In genomic region chr10:48282829-48283228, GRCh38 we compare ENCODE assay signal across 15 cellular contexts.
A peak's percentile ranks its signal among the peaks of the same experiment; 100 is the strongest.
DNase-seq lines count a peak whose midpoint lies in the region; ATAC-seq and FAIRE-seq lines count a peak whose summit lies in the region.
"Had no signal": no experiment of that assay in that cellular context is flagged by ENCODE, and none has a peak within 500 bp of the region (broad histone marks: within the 10 kb centered on the region; RNA-seq: fewer than 3 reads in every experiment).

No MANE protein-coding gene starts in this region.

- peak; percentile 89 for FAIRE-seq in GM19239 (lab: Jason Lieb, UNC)
- FAIRE-seq: A549 had no signal

- ATAC-seq in HG02588 (IDR thresholded peaks at IDR 0.05; ENCODE audit: unreplicated experiment) (peak; percentile 67), HG03280 (IDR thresholded peaks at IDR 0.05; ENCODE audit: unreplicated experiment) (peak; percentile 71)
- ATAC-seq: A549; activated CD8-positive, alpha-beta memory T cell treated with anti-CD3 and anti-CD28 coated beads, Interleukin-2, amount 10 ng/mL, durations not matched to agents 7 days and 5 days; gastroesophageal sphincter; left lobe of liver had no signal

- DNase-seq in CD1c-positive myeloid dendritic cell (ENCODE audit: extremely low spot score) (peak; percentile 2), GM19239 (ENCODE audit: insufficient read length, low spot score) (peak; percentile 19), HUDEP-2 (lab: John Stamatoyannopoulos, UW; ENCODE audit: unreplicated experiment in 76 of 76) (no peak), HuH-7.5 (ENCODE audit: low spot score) (no peak), NCI-H1694 (lab: John Stamatoyannopoulos, UW) (no peak)
- no peak for DNase-seq in activated CD4-positive, alpha-beta T cell treated with anti-CD3 and anti-CD28 coated beads for 48 hours
- DNase-seq: activated CD8-positive, alpha-beta memory T cell treated with anti-CD3 and anti-CD28 coated beads, Interleukin-2, amount 10 ng/mL, durations not matched to agents 7 days and 5 days; DMS 273 treated with DMSO at 0.1 percent for 48 hours; NCI-H2081; stimulated activated CD4-positive, alpha-beta T cell treated with anti-CD3 and anti-CD28 coated beads, Interleukin-12 subunit alpha, Interleukin-12 subunit beta, amount 100 ng/mL, for 4 hours had no signal

Comparison
In these comparisons a context has a peak if more than half of its experiments do, and no peak if none do; other contexts are left out.
1. DNase-seq: peak in CD1c-positive myeloid dendritic cell (single experiment) and GM19239 (single experiment); none in HUDEP-2 (0 of 76), HuH-7.5 (single experiment), activated CD4-positive, alpha-beta T cell treated with anti-CD3 and anti-CD28 coated beads for 48 hours (single experiment) and NCI-H1694 (single experiment).